In the genomic region with DNA sequence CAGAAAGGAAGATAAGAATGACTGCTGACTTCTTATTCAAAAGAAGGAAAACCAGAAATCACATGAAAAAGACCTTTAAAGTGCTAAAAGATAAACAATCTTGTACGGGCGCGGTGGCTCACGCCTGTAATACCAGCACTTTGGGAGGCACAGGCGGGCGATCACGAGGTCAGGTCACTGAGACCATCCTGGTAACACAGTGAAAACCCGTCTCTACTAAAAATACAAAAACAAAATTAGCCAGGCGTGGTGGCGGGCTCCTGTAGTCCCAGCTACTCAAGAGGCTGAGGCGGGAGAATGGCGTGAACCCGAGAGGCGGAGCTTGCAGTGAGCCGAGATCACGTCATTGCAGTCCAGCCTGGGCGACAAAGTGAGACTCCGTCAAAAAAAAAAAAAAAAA, we compare ENCODE assay signal across 8 cellular contexts. TPM values are rescaled to one million over a fixed set of nuclear protein-coding genes. Genes with fewer than 3 reads are reported as not detected.
DNase-seq lines count a peak whose midpoint lies in the region; ATAC-seq, FAIRE-seq and TF ChIP-seq lines count a peak whose summit lies in the region.
"Not testable (repeated sequence)": the region's sequence is repeated elsewhere in the genome, so short reads cannot be mapped to it uniquely, and the experiment has no call there.

No MANE protein-coding gene starts in this region.

- not testable (repeated sequence) for H3K23ac ChIP-seq in trophoblast cell (ENCODE audit: low read length)

- not testable (repeated sequence) for TF ChIP-seq RAD21 in GM12878 (IDR thresholded peaks at IDR 0.05; ENCODE audit: insufficient read depth, low read depth, low read length); K562 (CRISPR knock-in tag; conservative IDR thresholded peaks at IDR 0.05 in 1 of 2, IDR thresholded peaks at IDR 0.05 in 1 of 2)

- peak overlapping the region; percentile 75 for H3K4ac ChIP-seq in trophoblast cell (ENCODE audit: low read depth, low read length)

- not testable (repeated sequence) for H2BK5ac ChIP-seq in trophoblast cell (ENCODE audit: low read depth, low read length, poor library complexity)

- ATAC-seq in GM12878, K562: not testable (repeated sequence)

- H3K14ac ChIP-seq in trophoblast cell (ENCODE audit: low read length) = not testable (repeated sequence)

- intact Hi-C loops in GM12878 (cut with micrococcal nuclease; ENCODE audit: unreplicated experiment); K562 (cut with micrococcal nuclease); kidney (cut with DNase I): not testable (repeated sequence)

- TF ChIP-seq EP300 in GM12878 (IDR thresholded peaks at IDR 0.05; ENCODE audit: borderline replicate concordance in 1 of 2, control insufficient read depth in 1 of 2, low read depth in 2 of 2, low read length in 2 of 2); K562 (IDR thresholded peaks at IDR 0.05; ENCODE audit: low read length): not testable (repeated sequence)

- SMC1A ChIA-PET in GM12878 (lab: Charles Lee; ENCODE audit: uncharacterized antibody, unreplicated experiment) = not testable (repeated sequence)

- not testable (repeated sequence) for BruUV-seq in GM12878 (replicated peaks; lab: Mats Ljungman, UMichigan); K562 (replicated peaks; lab: Mats Ljungman, UMichigan)

- H3K27me3 ChIP-seq in BLaER1; GM12878 (replicated peaks in 1 of 2; ENCODE audit: control insufficient read depth in 2 of 2, insufficient read depth in 2 of 2, low read length in 1 of 2); K562 (ENCODE audit: control insufficient read depth in 2 of 2, insufficient read depth in 2 of 2, low read length in 2 of 2); trophoblast cell (ENCODE audit: insufficient read depth, low read length): not testable (repeated sequence)

- CTCF ChIA-PET in HEK293 (lab: Yijun Ruan, JAX); GM12878 (lab: Yijun Ruan, JAX); K562 (lab: Yijun Ruan, JAX; ENCODE audit: low intra/inter-chr PET ratio): not testable (repeated sequence)

- not testable (repeated sequence) for H3K4me1 ChIP-seq in BLaER1; HEK293 (ENCODE audit: control insufficient read depth, insufficient read depth, low read length); GM12878 (ENCODE audit: control insufficient read depth, insufficient read depth, low read length); K562 (replicated peaks in 1 of 2; ENCODE audit: control insufficient read depth in 2 of 2, insufficient read depth in 2 of 2, low read length in 2 of 2); kidney (ENCODE audit: control insufficient read depth in 1 of 2, insufficient read depth in 1 of 2, low read depth in 1 of 2, low read length in 2 of 2); trophoblast cell (ENCODE audit: control insufficient read depth in 1 of 2, insufficient read depth in 2 of 2, low read length in 2 of 2)

- POLR2A ChIA-PET in HEK293 (lab: Yijun Ruan, JAX); K562 (lab: Yijun Ruan, JAX): not testable (repeated sequence)
- POLR2A ChIA-PET in GM12878 (lab: Charles Lee) = interaction anchor here (1.0 kb wide), 1 partner anchor 19 kb away, joined by 4 read pairs; no protein-coding TSS in a partner anchor

- H3K27me3 Mint-ChIP-seq in IgD-negative memory B cell; chondrocyte (ENCODE audit: low read depth): not testable (repeated sequence)

- H3K4me3 ChIP-seq in BLaER1 = 0 out of 2 replicates have a peak overlapping the region, but pooled peaks have one; percentile 8
- not testable (repeated sequence) for H3K4me3 ChIP-seq in HEK293 (ENCODE audit: low read depth, low read length); GM12878; K562; kidney (ENCODE audit: low read length in 2 of 2); trophoblast cell (ENCODE audit: low read depth, low read length)

- H3K4me1 Mint-ChIP-seq in IgD-negative memory B cell = peaks cover 19 to 37% (median 34%) of the 10 kb centered on the region in 3 donors
- H3K4me1 Mint-ChIP-seq in chondrocyte (ENCODE audit: low read depth) = peaks cover 61% of the 10 kb centered on the region

- peaks cover 22% of the 10 kb centered on the region for H3K36me3 Mint-ChIP-seq in IgD-negative memory B cell
- H3K36me3 Mint-ChIP-seq in chondrocyte (ENCODE audit: low read depth) = not testable (repeated sequence)

- not testable (repeated sequence) for TF ChIP-seq POLR2A in GM12878 (IDR thresholded peaks at IDR 0.05; ENCODE audit: low read depth, low read length); K562 (conservative IDR thresholded peaks at IDR 0.05)

- H2BK12ac ChIP-seq in trophoblast cell (ENCODE audit: low read length) = not testable (repeated sequence)

- peaks cover 54% of the 10 kb centered on the region for H3K9me3 ChIP-seq in BLaER1
- H3K9me3 ChIP-seq in HEK293 (ENCODE audit: control insufficient read depth, insufficient read depth, low read depth, low read length); GM12878 (replicated peaks; ENCODE audit: control insufficient read depth, insufficient read depth, low read length); K562 (replicated peaks; ENCODE audit: control insufficient read depth, insufficient read depth, low read depth, low read length); kidney (ENCODE audit: control insufficient read depth in 1 of 2, low read length in 2 of 2); trophoblast cell (ENCODE audit: insufficient read depth, low read depth, low read length): not testable (repeated sequence)

- not testable (repeated sequence) for H3K4me2 ChIP-seq in BLaER1; GM12878 (ENCODE audit: control insufficient read depth, insufficient read depth); K562 (ENCODE audit: insufficient read depth, low read length); trophoblast cell (ENCODE audit: low read length)

- peaks cover 57% of the 10 kb centered on the region for H3K79me2 ChIP-seq in GM12878 (ENCODE audit: control insufficient read depth, insufficient read depth, low read length)
- peaks cover 99% of the 10 kb centered on the region for H3K79me2 ChIP-seq in K562 (ENCODE audit: control insufficient read depth, insufficient read depth, low read length)
- not testable (repeated sequence) for H3K79me2 ChIP-seq in trophoblast cell (ENCODE audit: control insufficient read depth, insufficient read depth, low read length, poor library complexity)

- RAD21 ChIA-PET in GM12878 (lab: Charles Lee; ENCODE audit: unreplicated experiment) = not testable (repeated sequence)

- not testable (repeated sequence) for H3K9ac ChIP-seq in BLaER1; GM12878 (ENCODE audit: control insufficient read depth, insufficient read depth, low read length); K562 (ENCODE audit: insufficient read depth in 1 of 2, low read depth in 2 of 2, low read length in 2 of 2); kidney (ENCODE audit: low read length in 2 of 2); trophoblast cell (ENCODE audit: low read length)

- H3K79me1 ChIP-seq in trophoblast cell (ENCODE audit: low read length) = not testable (repeated sequence)

- H4K20me1 ChIP-seq in BLaER1 = peaks cover 79% of the 10 kb centered on the region
- not testable (repeated sequence) for H4K20me1 ChIP-seq in GM12878 (ENCODE audit: control insufficient read depth, insufficient read depth); K562 (replicated peaks; ENCODE audit: control insufficient read depth, insufficient read depth, low read length)

- TF ChIP-seq CTCF in HEK293 (tag by site-specific recombination; IDR thresholded peaks at IDR 0.05); GM12878 (IDR thresholded peaks at IDR 0.05 in 2 of 3, conservative IDR thresholded peaks at IDR 0.05 in 1 of 3; ENCODE audit: control insufficient read depth in 2 of 3, extremely low read depth in 1 of 3, insufficient read depth in 1 of 3, low read depth in 3 of 3, low read length in 3 of 3); K562 (IDR thresholded peaks at IDR 0.05 in 2 of 3, conservative IDR thresholded peaks at IDR 0.05 in 1 of 3; ENCODE audit: insufficient read depth in 2 of 3, low read depth in 1 of 3, low read length in 3 of 3); chondrocyte (IDR thresholded peaks at IDR 0.05); kidney (IDR thresholded peaks at IDR 0.05; ENCODE audit: borderline replicate concordance, extremely low read depth, insufficient read depth): not testable (repeated sequence)

- DNase-seq in GM12878 (ENCODE audit: low read depth, low spot score); K562 (ENCODE audit: extremely low read depth in 1 of 4, low spot score in 3 of 4); trophoblast cell: not testable (repeated sequence)
- DNase-seq in chondrocyte (ENCODE audit: low spot score) (peak; percentile 28), kidney (peak; percentile 29)

- not testable (repeated sequence) for H3K9me1 ChIP-seq in K562 (ENCODE audit: control insufficient read depth, insufficient read depth, low read length)

- not testable (repeated sequence) for H2AFZ ChIP-seq in GM12878 (ENCODE audit: control insufficient read depth, low read depth, low read length); K562 (ENCODE audit: low read depth, low read length); trophoblast cell (ENCODE audit: insufficient read depth, low read length, poor library complexity)

- not testable (repeated sequence) for H2AK5ac ChIP-seq in trophoblast cell (ENCODE audit: low read length)

- not testable (repeated sequence) for H4K91ac ChIP-seq in trophoblast cell (ENCODE audit: low read depth, low read length)

- not testable (repeated sequence) for H3K18ac ChIP-seq in trophoblast cell (ENCODE audit: low read length)

- WGBS in GM12878 (ENCODE audit: insufficient coverage, insufficient replicate concordance, low lambda C conversion rate, missing lambda C conversion rate) = over 99% methylated on average over 8 of the region's 18 CpGs
- WGBS in K562 (ENCODE audit: insufficient coverage, low coverage, missing lambda C conversion rate) = 96% methylated on average over 10 of the region's 18 CpGs
- WGBS in trophoblast cell (ENCODE audit: extremely low coverage, insufficient coverage, insufficient read length) = no CpG with 5 or more reads among the region's 18 CpGs

- H3K36me3 ChIP-seq in BLaER1 (peaks cover 47% of the 10 kb centered on the region), K562 (ENCODE audit: control insufficient read depth, insufficient read depth, low read length) (peaks cover 42% of the 10 kb centered on the region; the same call in 2 of the 3 replicates)
- H3K36me3 ChIP-seq in HEK293 (ENCODE audit: control insufficient read depth in 2 of 2, insufficient read depth in 1 of 2, low read length in 2 of 2); GM12878 (ENCODE audit: control insufficient read depth in 2 of 2, insufficient read depth in 2 of 2, low read length in 1 of 2); kidney (ENCODE audit: control insufficient read depth in 1 of 2, insufficient read depth in 2 of 2, low read length in 2 of 2); trophoblast cell (ENCODE audit: control insufficient read depth in 1 of 2, insufficient read depth in 2 of 2, low read length in 2 of 2): not testable (repeated sequence)

- H2BK120ac ChIP-seq in trophoblast cell (ENCODE audit: insufficient read depth, low read length, poor library complexity) = not testable (repeated sequence)

- H3K27ac ChIP-seq in BLaER1; HEK293 (ENCODE audit: extremely low read depth, low read depth, low read length); GM12878 (ENCODE audit: control insufficient read depth, insufficient read depth); K562 (ENCODE audit: extremely low read depth, low read depth, low read length); kidney (ENCODE audit: low read depth in 2 of 2, low read length in 2 of 2); trophoblast cell (ENCODE audit: low read depth, low read length): not testable (repeated sequence)

- H4K8ac ChIP-seq in trophoblast cell (ENCODE audit: low read depth, low read length) = not testable (repeated sequence)

- H3K27ac Mint-ChIP-seq in IgD-negative memory B cell (peak overlapping the region in 2 of 3 donors; percentile 16 to 83), chondrocyte (ENCODE audit: unreplicated experiment) (peak overlapping the region; percentile 8)

- H3K9me3 Mint-ChIP-seq in IgD-negative memory B cell (peaks cover 0 to 15% (median 2%) of the 10 kb centered on the region in 3 donors), chondrocyte (ENCODE audit: low read depth) (peaks cover 25% of the 10 kb centered on the region)

- in situ Hi-C loops in GM12878 (cut with MboI); K562 (cut with MboI): not testable (repeated sequence)

- H3K4me3 Mint-ChIP-seq in IgD-negative memory B cell; chondrocyte (ENCODE audit: unreplicated experiment): not testable (repeated sequence)

- not testable (repeated sequence) for FAIRE-seq in GM12878 (lab: Jason Lieb, UNC); K562 (lab: Jason Lieb, UNC); kidney (lab: Jason Lieb, UNC)

- not testable (repeated sequence) for H4K12ac ChIP-seq in trophoblast cell (ENCODE audit: low read depth, low read length)

RNA-seq across cellular contexts. Expression of a gene that starts 54.6 kb away (rescaled TPM):
- polyA plus RNA-seq in IgD-negative memory B cell (9.6 TPM), GM12878 (2011; rRNA removed) (36.3 and 43.1 TPM in 2 replicates), GM12878 (2014; fragmentation: Illumina TruSeq; extraction: Trizol) (40.2 and 45.8 TPM in 2 replicates), GM12878 (2014; fragmentation: Nextera tagmentation; extraction: Ambion mirVana) (10 to 100 TPM; 11.7 to 18.5 TPM), GM12878 (2014; rRNA removed) (27.6 and 35.8 TPM in 2 replicates), GM12878 (2016; fragmentation: Nextera tagmentation; extraction: Ambion mirVana) (10 to 100 TPM; 30.2 to 31.5 TPM), K562 (2011; rRNA removed) (86.9 and 89.3 TPM in 2 replicates), K562 (2014; fragmentation: Illumina TruSeq; extraction: Trizol) (55.0 and 58.9 TPM in 2 replicates), K562 (2014; fragmentation: Nextera tagmentation; extraction: Ambion mirVana) (10 to 100 TPM; 25.5 to 26.9 TPM), K562 (2014; rRNA removed) (34.4 and 37.8 TPM in 2 replicates), kidney (ENCODE audit: insufficient read depth, low read depth, low replicate concordance) (13.3 TPM)
- total RNA-seq in GM12878 (2013; cell fraction: nucleolus; rRNA removed) = 109 and 113 TPM in 2 replicates
- total RNA-seq in GM12878 (2014; rRNA removed) (30.8 and 31.0 TPM in 2 replicates), GM12878 (2014; rRNA removed; fragmentation: Illumina TruSeq; extraction: Trizol) (33.7 and 35.5 TPM in 2 replicates), GM12878 (2021) (45.1 and 46.5 TPM in 2 replicates), K562 (2014; rRNA removed) (40.0 and 42.2 TPM in 2 replicates), K562 (2014; rRNA removed; fragmentation: Illumina TruSeq; extraction: Trizol) (52.2 and 59.0 TPM in 2 replicates), K562 (2015; rRNA removed; fragmentation: Illumina TruSeq; extraction: Trizol) (53.8 and 55.5 TPM in 2 replicates), K562 (2021) (67.4 and 73.2 TPM in 2 replicates), chondrocyte (55.1 to 72.5 TPM (median 56.4 TPM) in 3 replicates), kidney (67.7 TPM)
- polyA plus RNA-seq in GM12878 (2011; ENCODE audit: low read depth) = 17.9 TPM
- polyA plus RNA-seq in GM12878 (2011; cell fraction: cytosol; rRNA removed) = 32.5 and 35.8 TPM in 2 replicates
- polyA plus RNA-seq in GM12878 (2011; cell fraction: nucleus; rRNA removed) = 40.3 and 47.5 TPM in 2 replicates
- polyA plus RNA-seq in GM12878 (2012) = 18.0 and 24.7 TPM in 2 replicates
- 95.5 and 143 TPM in 2 replicates for polyA minus RNA-seq in GM12878 (2011; rRNA and poly(A)+ RNA removed)
- polyA minus RNA-seq in GM12878 (2011; cell fraction: cytosol; rRNA and poly(A)+ RNA removed) = 32.6 and 42.5 TPM in 2 replicates
- polyA minus RNA-seq in GM12878 (2011; cell fraction: nucleus; rRNA and poly(A)+ RNA removed) = 43.5 and 68.0 TPM in 2 replicates
- 75.2 and 214 TPM in 2 replicates for total RNA-seq in K562 (2011; cell fraction: chromatin; rRNA removed; ENCODE audit: low replicate concordance)
- 40.7 and 57.2 TPM in 2 replicates for total RNA-seq in K562 (2011; cell fraction: nucleolus; rRNA removed)
- 73.1 and 77.5 TPM in 2 replicates for total RNA-seq in K562 (2011; cell fraction: nucleoplasm; rRNA removed)
- polyA plus RNA-seq in K562 (2011; cell fraction: cytosol; rRNA removed) = 46.3 and 63.7 TPM in 2 replicates
- 73.9 and 82.8 TPM in 2 replicates for polyA plus RNA-seq in K562 (2011; cell fraction: nucleus; rRNA removed)
- polyA plus RNA-seq in K562 (2012) = 26.2 and 39.0 TPM in 2 replicates
- 220 and 227 TPM in 2 replicates for polyA minus RNA-seq in K562 (2011; rRNA and poly(A)+ RNA removed)
- 81.2 and 104 TPM in 2 replicates for polyA minus RNA-seq in K562 (2011; cell fraction: cytosol; rRNA and poly(A)+ RNA removed)
- 58.8 and 101 TPM in 2 replicates for polyA minus RNA-seq in K562 (2011; cell fraction: nucleus; rRNA and poly(A)+ RNA removed)
- polyA plus RNA-seq in trophoblast cell (2013) = 38.9 and 39.8 TPM in 2 replicates
